10 cellular contexts compared by ENCODE assay signal in the genomic region with DNA sequence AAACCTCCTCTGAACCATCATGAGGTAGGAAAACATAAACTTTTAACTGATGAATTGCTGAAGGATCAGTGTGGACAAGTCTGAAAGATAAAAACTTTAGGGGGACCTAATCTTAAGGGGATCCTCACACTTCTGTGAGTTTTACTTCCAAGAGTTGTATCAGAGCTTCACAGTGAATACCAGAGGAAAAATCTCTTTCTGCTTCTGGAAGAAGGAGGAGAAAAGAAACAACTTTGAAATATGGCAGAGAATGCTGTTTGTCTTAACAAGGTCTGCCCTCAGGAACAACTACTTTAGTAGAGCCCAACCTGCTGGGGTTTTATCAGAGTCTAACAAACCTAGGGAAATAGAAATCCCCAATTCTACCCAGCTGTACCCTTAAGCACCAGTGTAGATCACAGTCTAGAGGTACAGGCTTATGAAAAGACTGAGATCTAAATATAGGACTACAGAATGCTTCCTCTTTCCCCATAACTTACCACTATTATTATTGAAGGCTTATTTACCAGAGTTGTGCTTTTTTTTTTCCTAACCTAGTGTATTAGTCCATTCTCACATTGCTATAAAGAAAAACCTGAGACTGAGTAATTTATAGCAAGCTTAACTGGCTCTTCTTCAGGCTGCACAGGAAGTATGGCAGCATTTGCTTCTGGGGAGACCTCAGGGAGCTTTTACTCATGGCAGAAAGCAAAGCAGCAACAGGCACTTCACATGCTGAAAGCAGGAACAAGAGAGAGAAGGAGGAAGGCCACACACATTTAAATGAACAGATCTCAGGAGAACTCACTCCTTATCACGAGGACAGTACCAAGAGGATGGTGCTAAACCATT.
DNase-seq lines count a peak whose midpoint lies in the region; ATAC-seq and TF ChIP-seq lines count a peak whose summit lies in the region.
"Had no signal": no experiment of that assay in that cellular context is flagged by ENCODE, and none has a peak within 500 bp of the region (broad histone marks: within the 10 kb centered on the region; RNA-seq: fewer than 3 reads in every experiment).

No MANE protein-coding gene starts in this region.

- H3K4me1 ChIP-seq in cardiac muscle cell (ENCODE audit: low read depth), result peaks cover 13% of the 10 kb centered on the region

- no peaks in the 10 kb centered on the region for H3K9me3 ChIP-seq in cardiac muscle cell (ENCODE audit: low read depth)

- no peak for TF ChIP-seq CTCF in cardiac muscle cell (IDR thresholded peaks at IDR 0.05; ENCODE audit: low read depth, low read length)

- peaks cover 57% of the 10 kb centered on the region for H3K36me3 Mint-ChIP-seq in stimulated activated memory B cell treated with anti-CD40 and anti-IgM and Interleukin-4, amounts not matched to agents 10 μg/mL and 1 μg/mL and 100 μg/mL, for 72 hours

- peak overlapping the region; percentile 73 for H3K27ac ChIP-seq in cardiac muscle cell

- no peak overlapping the region for H3K4me3 ChIP-seq in cardiac muscle cell

- ATAC-seq in HG02642 (IDR thresholded peaks at IDR 0.05; ENCODE audit: poor library complexity, unreplicated experiment) (peak; percentile 64), GM19467 (IDR thresholded peaks at IDR 0.05; ENCODE audit: unreplicated experiment) (no peak)
- ATAC-seq in stimulated activated memory B cell treated with anti-CD40 and anti-IgM and Interleukin-4, amounts not matched to agents 10 μg/mL and 1 μg/mL and 100 μg/mL, for 72 hours, result peak; percentile 83
- ATAC-seq: left colon; stimulated activated naive CD8-positive, alpha-beta T cell treated with anti-CD3 and anti-CD28 coated beads, Interleukin-15, amount 100 ng/mL, for 72 hours had no signal

- H3K4me3 Mint-ChIP-seq in stimulated activated memory B cell treated with anti-CD40 and anti-IgM and Interleukin-4, amounts not matched to agents 10 μg/mL and 1 μg/mL and 100 μg/mL, for 72 hours, result peak overlapping the region; percentile 15

- H3K27ac Mint-ChIP-seq in stimulated activated memory B cell treated with anti-CD40 and anti-IgM and Interleukin-4, amounts not matched to agents 10 μg/mL and 1 μg/mL and 100 μg/mL, for 72 hours, result peak overlapping the region; percentile 69

- peaks cover 2% of the 10 kb centered on the region for H3K9me3 Mint-ChIP-seq in stimulated activated memory B cell treated with anti-CD40 and anti-IgM and Interleukin-4, amounts not matched to agents 10 μg/mL and 1 μg/mL and 100 μg/mL, for 72 hours

- H3K4me1 Mint-ChIP-seq in stimulated activated memory B cell treated with anti-CD40 and anti-IgM and Interleukin-4, amounts not matched to agents 10 μg/mL and 1 μg/mL and 100 μg/mL, for 72 hours, result peaks cover 44% of the 10 kb centered on the region

- no peaks in the 10 kb centered on the region for H3K27me3 ChIP-seq in cardiac muscle cell

- no peaks in the 10 kb centered on the region for H3K27me3 Mint-ChIP-seq in stimulated activated memory B cell treated with anti-CD40 and anti-IgM and Interleukin-4, amounts not matched to agents 10 μg/mL and 1 μg/mL and 100 μg/mL, for 72 hours
- H3K27me3 Mint-ChIP-seq: stimulated activated naive CD8-positive, alpha-beta T cell treated with anti-CD3 and anti-CD28 coated beads, Interleukin-15, amount 100 ng/mL, for 72 hours had no signal

- intact Hi-C loops in cardiac septum (cut with DNase I), result no loop called here

- no peaks in the 10 kb centered on the region for H3K36me3 ChIP-seq in cardiac muscle cell

- DNase-seq in cardiac muscle cell (ENCODE audit: low read depth in 1 of 2, low spot score in 1 of 2) (no peak), cardiac septum (ENCODE audit: low spot score) (no peak), Kasumi-1 (lab: John Stamatoyannopoulos, UW) (peak; percentile 21 to 44), COLO668 (lab: John Stamatoyannopoulos, UW; ENCODE audit: unreplicated experiment) (no peak), T1000 (lab: John Stamatoyannopoulos, UW) (no peak)
- DNase-seq: left colon; stimulated activated naive CD8-positive, alpha-beta T cell treated with anti-CD3 and anti-CD28 coated beads, Interleukin-15, amount 100 ng/mL, for 72 hours had no signal

Comparison
In these comparisons a context has a peak if more than half of its experiments do, and no peak if none do; other contexts are left out.
1. DNase-seq: peak in Kasumi-1 (2 of 2); none in cardiac muscle cell (0 of 2), cardiac septum (single experiment), COLO668 (single experiment) and T1000 (single experiment).